1 cellular context compared by ENCODE assay signal in genomic region chr2:216498418-216499413, GRCh38.
TF ChIP-seq lines count a peak whose summit lies in the region.

Gene RPL37A (plus strand): TSS chr2:216498844. CDS start chr2:216498875, 31 bp downstream.

TF ChIP-seq in HepG2, 621 proteins besides CTCF, POLR2A, EP300 and RAD21 (continued from another document and continues in another):
- TF ChIP-seq ZNF275 (CRISPR knock-in tag; IDR thresholded peaks at IDR 0.05; ENCODE audit: borderline replicate concordance): no peak; the same call in 1 of the 2 replicates
- no peak for TF ChIP-seq TRIM24 (CRISPR knock-in tag; IDR thresholded peaks at IDR 0.05)
- peak; percentile 75; the same call in 1 of the 2 replicates for TF ChIP-seq ZBTB4 (CRISPR knock-in tag; IDR thresholded peaks at IDR 0.05; ENCODE audit: borderline replicate concordance)
- TF ChIP-seq ZNF343 (CRISPR knock-in tag; IDR thresholded peaks at IDR 0.05): peak; percentile 95
- no peak for TF ChIP-seq MBD4 (IDR thresholded peaks at IDR 0.05; ENCODE audit: borderline replicate concordance, low read length)
- peak; percentile 99 for TF ChIP-seq ZNF501 (CRISPR knock-in tag; IDR thresholded peaks at IDR 0.05)
- TF ChIP-seq GABPB1 (CRISPR knock-in tag; IDR thresholded peaks at IDR 0.05): peak; percentile 98
- peak; percentile 66; the same call in 1 of the 2 replicates for TF ChIP-seq JUNB (CRISPR knock-in tag; IDR thresholded peaks at IDR 0.05; ENCODE audit: borderline replicate concordance)
- TF ChIP-seq NFIB (CRISPR knock-in tag; IDR thresholded peaks at IDR 0.05; ENCODE audit: borderline replicate concordance): no peak
- peak; percentile 46; the same call in 1 of the 2 replicates for TF ChIP-seq NFYC (CRISPR knock-in tag; IDR thresholded peaks at IDR 0.05)
- TF ChIP-seq E2F1 (CRISPR knock-in tag; IDR thresholded peaks at IDR 0.05): peak; percentile 64
- TF ChIP-seq PLRG1 (conservative IDR thresholded peaks at IDR 0.05): no peak
- peak; percentile 92 for TF ChIP-seq CCDC6 (CRISPR knock-in tag; IDR thresholded peaks at IDR 0.05)
- TF ChIP-seq ADNP (CRISPR knock-in tag; IDR thresholded peaks at IDR 0.05): peak; percentile 93
- TF ChIP-seq ZBTB14 (CRISPR knock-in tag; IDR thresholded peaks at IDR 0.05): peak; percentile 92
- TF ChIP-seq STAT6 (CRISPR knock-in tag; IDR thresholded peaks at IDR 0.05; ENCODE audit: borderline replicate concordance): peak; percentile 84; the same call in 1 of the 2 replicates
- peak; percentile 56; the same call in 1 of the 2 replicates for TF ChIP-seq CBFB (CRISPR knock-in tag; IDR thresholded peaks at IDR 0.05)
- TF ChIP-seq ATF3 (CRISPR knock-in tag; IDR thresholded peaks at IDR 0.05): peak; percentile 70; the same call in 1 of the 2 replicates
- TF ChIP-seq PLSCR1 (CRISPR knock-in tag; IDR thresholded peaks at IDR 0.05; ENCODE audit: borderline replicate concordance): peak; percentile 78; the same call in 1 of the 2 replicates
- no peak for TF ChIP-seq BCLAF1 (IDR thresholded peaks at IDR 0.05)
- TF ChIP-seq ZNF446 (CRISPR knock-in tag; IDR thresholded peaks at IDR 0.05): peak; percentile 98; the same call in 1 of the 2 replicates
- peak; percentile 100 for TF ChIP-seq ZFX (CRISPR knock-in tag; IDR thresholded peaks at IDR 0.05; ENCODE audit: low read depth)
- TF ChIP-seq ZNF737 (CRISPR knock-in tag; IDR thresholded peaks at IDR 0.05; ENCODE audit: borderline replicate concordance): peak; percentile 99
- TF ChIP-seq TARDBP (CRISPR knock-in tag; IDR thresholded peaks at IDR 0.05): peak; percentile 54
- peak; percentile 98 for TF ChIP-seq ZNF598 (CRISPR knock-in tag; IDR thresholded peaks at IDR 0.05; ENCODE audit: borderline replicate concordance)
- peak; percentile 13; the same call in 1 of the 2 replicates for TF ChIP-seq ZBTB21 (CRISPR knock-in tag; IDR thresholded peaks at IDR 0.05)
- TF ChIP-seq ZHX1 (CRISPR knock-in tag; IDR thresholded peaks at IDR 0.05; ENCODE audit: low read depth): peak; percentile 48; the same call in 1 of the 2 replicates
- TF ChIP-seq ZFP90 (CRISPR knock-in tag; IDR thresholded peaks at IDR 0.05; ENCODE audit: borderline replicate concordance): no peak
- peak; percentile 90 for TF ChIP-seq HBP1 (CRISPR knock-in tag; IDR thresholded peaks at IDR 0.05; ENCODE audit: low read depth)
- no peak; the same call in 1 of the 2 replicates for TF ChIP-seq TMF1 (CRISPR knock-in tag; IDR thresholded peaks at IDR 0.05; ENCODE audit: low read depth)
- TF ChIP-seq ATF7 (IDR thresholded peaks at IDR 0.05): no peak
- peak; percentile 86 for TF ChIP-seq ATF7 (CRISPR knock-in tag; IDR thresholded peaks at IDR 0.05)
- TF ChIP-seq PRDM4 (CRISPR knock-in tag; IDR thresholded peaks at IDR 0.05; ENCODE audit: borderline replicate concordance): peak; percentile 85; the same call in 1 of the 2 replicates
- peak; percentile 74 for TF ChIP-seq ZBTB7A (CRISPR knock-in tag; IDR thresholded peaks at IDR 0.05)
- peak; percentile 95; the same call in 1 of the 2 replicates for TF ChIP-seq HOXA5 (CRISPR knock-in tag; IDR thresholded peaks at IDR 0.05)
- TF ChIP-seq ZNF496 (CRISPR knock-in tag; IDR thresholded peaks at IDR 0.05; ENCODE audit: insufficient replicate concordance): no peak
- TF ChIP-seq AKAP8 (CRISPR knock-in tag; IDR thresholded peaks at IDR 0.05): peak; percentile 92
